ENCODE assay signal across 8 cellular contexts in the genomic region with DNA sequence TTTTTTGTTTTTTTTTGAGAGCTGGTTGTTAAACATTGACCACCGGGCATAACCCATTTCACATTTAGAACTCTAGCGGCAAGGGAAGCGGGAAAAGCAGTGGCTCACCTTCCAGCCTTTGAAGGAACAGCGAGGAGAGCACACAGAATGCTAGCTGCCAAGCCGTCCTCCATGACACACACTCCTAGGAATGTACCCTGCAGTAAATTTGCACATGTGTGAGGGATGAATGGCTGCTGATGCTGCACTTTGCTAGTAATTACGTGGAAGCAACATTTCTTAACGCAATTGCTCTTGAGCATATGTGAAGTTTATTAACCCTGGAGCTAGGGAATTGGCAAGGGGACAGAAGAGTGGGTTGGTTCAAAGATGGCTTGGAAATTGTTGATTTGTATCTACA.
DNase-seq lines count a peak whose midpoint lies in the region; ATAC-seq and TF ChIP-seq lines count a peak whose summit lies in the region.

No MANE protein-coding gene starts in this region.

- H2AFZ ChIP-seq in hepatocyte, result no peak overlapping the region

- peaks cover 14% of the 10 kb centered on the region for H3K4me1 ChIP-seq in hepatocyte (ENCODE audit: insufficient read depth)
- peaks cover 0 to 29% (median 24%) of the 10 kb centered on the region in 4 donors for H3K4me1 ChIP-seq in tibial nerve

- peaks cover 50% of the 10 kb centered on the region for H3K4me1 Mint-ChIP-seq in activated CD4-positive, alpha-beta T cell treated with anti-CD3 and anti-CD28 coated beads for 36 hours
- H3K4me1 Mint-ChIP-seq in activated naive CD8-positive, alpha-beta T cell (ENCODE audit: low read depth), result peaks cover 59% of the 10 kb centered on the region

- no peaks in the 10 kb centered on the region for H3K36me3 ChIP-seq in hepatocyte (replicated peaks; ENCODE audit: insufficient read depth, low read depth)
- H3K36me3 ChIP-seq in tibial nerve, result no peaks in the 10 kb centered on the region

- H3K4me3 ChIP-seq in hepatocyte (no peak overlapping the region), tibial nerve (no peak overlapping the region)

- no peaks in the 10 kb centered on the region for H3K27me3 Mint-ChIP-seq in activated CD4-positive, alpha-beta T cell treated with anti-CD3 and anti-CD28 coated beads for 36 hours
- H3K27me3 Mint-ChIP-seq in activated naive CD8-positive, alpha-beta T cell, result no peaks in the 10 kb centered on the region

- 73% methylated on average over 7 of the region's 7 CpGs for WGBS in hepatocyte (ENCODE audit: low lambda C conversion rate, missing lambda C conversion rate)
- WGBS in tibial nerve, 2 donors, result 57% methylated on average over 7 of the region's 7 CpGs

- H3K4me3 Mint-ChIP-seq in activated CD4-positive, alpha-beta T cell treated with anti-CD3 and anti-CD28 coated beads for 36 hours, result no peak overlapping the region
- H3K4me3 Mint-ChIP-seq in activated naive CD8-positive, alpha-beta T cell, result peak overlapping the region; percentile 79

- POLR2A ChIA-PET in activated CD4-positive, alpha-beta T cell treated with anti-CD3 and anti-CD28 coated beads for 36 hours (lab: Charles Lee), result no interaction called here

- no peaks in the 10 kb centered on the region for H3K79me2 ChIP-seq in hepatocyte

- H3K9me2 ChIP-seq in hepatocyte (replicated peaks; ENCODE audit: insufficient read depth), result no peaks in the 10 kb centered on the region

- no peaks in the 10 kb centered on the region for H4K20me1 ChIP-seq in hepatocyte (ENCODE audit: insufficient read depth, poor library complexity, severe bottlenecking)

- H3K36me3 Mint-ChIP-seq in activated CD4-positive, alpha-beta T cell treated with anti-CD3 and anti-CD28 coated beads for 36 hours (ENCODE audit: low read depth), result peaks cover 4% of the 10 kb centered on the region
- peaks cover 3% of the 10 kb centered on the region for H3K36me3 Mint-ChIP-seq in activated naive CD8-positive, alpha-beta T cell

- H3K9me3 ChIP-seq in hepatocyte (ENCODE audit: low read depth) (no peaks in the 10 kb centered on the region), tibial nerve (peaks cover 0 to 5% (median 1%) of the 10 kb centered on the region in 4 donors)

- ATAC-seq in activated CD4-positive, alpha-beta T cell treated with anti-CD3 and anti-CD28 coated beads for 36 hours, result no peak
- ATAC-seq in GM18870 (IDR thresholded peaks at IDR 0.05; ENCODE audit: unreplicated experiment), result no peak

- peaks cover 6% of the 10 kb centered on the region for H3K9me3 Mint-ChIP-seq in activated CD4-positive, alpha-beta T cell treated with anti-CD3 and anti-CD28 coated beads for 36 hours (ENCODE audit: low read depth)
- H3K9me3 Mint-ChIP-seq in activated naive CD8-positive, alpha-beta T cell (ENCODE audit: low read depth), result peaks cover 4% of the 10 kb centered on the region

- H3K4me2 ChIP-seq in hepatocyte, result no peak overlapping the region

- TF ChIP-seq CTCF in hepatocyte (IDR thresholded peaks at IDR 0.05; ENCODE audit: poor library complexity), result no peak
- no peak for TF ChIP-seq CTCF in tibial nerve (IDR thresholded peaks at IDR 0.05)

- TF ChIP-seq POLR2A in tibial nerve (IDR thresholded peaks at IDR 0.05), result no peak

- TF ChIP-seq EP300 in tibial nerve (IDR thresholded peaks at IDR 0.05), result no peak

- intact Hi-C loops in activated CD4-positive, alpha-beta T cell treated with anti-CD3 and anti-CD28 coated beads for 36 hours (cut with DNase I, micrococcal nuclease), result no loop called here

- CTCF ChIA-PET in activated CD4-positive, alpha-beta T cell treated with anti-CD3 and anti-CD28 coated beads for 36 hours (lab: Charles Lee), result interaction anchor here (0.6 to 1.1 kb wide), 2 partner anchors 34 to 154 kb away, joined by 3 to 5 read pairs; no protein-coding TSS in a partner anchor

- peak overlapping the region; percentile 95 for H3K27ac ChIP-seq in hepatocyte
- H3K27ac ChIP-seq in tibial nerve, result peak overlapping the region in 3 of 4 donors; percentile 74 to 85 (median 77)

- no peak for DNase-seq in activated CD4-positive, alpha-beta T cell treated with anti-CD3 and anti-CD28 coated beads for 36 hours
- no peak for DNase-seq in activated CD4-positive, alpha-beta T cell treated with anti-CD3 and anti-CD28 coated beads for 48 hours
- DNase-seq in hepatocyte (ENCODE audit: low spot score), result peak; percentile 34
- DNase-seq in tibial nerve (ENCODE audit: low spot score in 2 of 2), result no peak
- no peak for DNase-seq in effector CD8-positive, alpha-beta T cell (lab: John Stamatoyannopoulos, UW)
- no peak for DNase-seq in superior temporal gyrus (ENCODE audit: extremely low spot score)

- H3K27me3 ChIP-seq in hepatocyte (no peaks in the 10 kb centered on the region), tibial nerve (no peaks in the 10 kb centered on the region)

- H3K27ac Mint-ChIP-seq in activated CD4-positive, alpha-beta T cell treated with anti-CD3 and anti-CD28 coated beads for 36 hours, result peak overlapping the region; percentile 95
- H3K27ac Mint-ChIP-seq in activated naive CD8-positive, alpha-beta T cell, result peak overlapping the region; percentile 98
